Comparison of ENCODE assay signal across 7 cellular contexts in the genomic region with DNA sequence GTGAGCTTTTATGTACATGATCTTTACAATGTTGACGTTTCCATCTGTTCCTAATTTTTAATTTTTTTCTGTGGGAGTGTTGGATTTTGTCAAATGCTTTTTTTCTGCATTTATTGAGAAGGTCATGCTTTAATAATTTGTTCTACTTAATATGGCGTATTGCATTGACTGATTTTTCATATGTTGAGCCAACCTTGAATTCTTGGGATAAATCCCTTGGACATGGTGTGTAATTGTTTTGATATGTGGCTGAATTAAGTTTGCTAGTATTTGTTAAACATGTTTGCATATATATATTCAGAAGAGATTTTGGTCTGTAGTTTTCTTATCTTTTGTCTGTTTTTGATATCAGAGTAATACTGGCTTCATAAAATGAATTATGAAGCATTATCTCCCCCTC.
"Had no signal": no experiment of that assay in that cellular context is flagged by ENCODE, and none has a peak within 500 bp of the region (broad histone marks: within the 10 kb centered on the region; RNA-seq: fewer than 3 reads in every experiment).

No MANE protein-coding gene starts in this region.

- DNase-seq: GDM1, GF-D8 had no signal

- H3K4me3 ChIP-seq: GM12878 had no signal

- ATAC-seq: GM12878 had no signal

- FAIRE-seq: GM12878, GM12891, GM12892, GM18507, GM19239 had no signal
